1 cellular context compared by ENCODE assay signal in the genomic region with DNA sequence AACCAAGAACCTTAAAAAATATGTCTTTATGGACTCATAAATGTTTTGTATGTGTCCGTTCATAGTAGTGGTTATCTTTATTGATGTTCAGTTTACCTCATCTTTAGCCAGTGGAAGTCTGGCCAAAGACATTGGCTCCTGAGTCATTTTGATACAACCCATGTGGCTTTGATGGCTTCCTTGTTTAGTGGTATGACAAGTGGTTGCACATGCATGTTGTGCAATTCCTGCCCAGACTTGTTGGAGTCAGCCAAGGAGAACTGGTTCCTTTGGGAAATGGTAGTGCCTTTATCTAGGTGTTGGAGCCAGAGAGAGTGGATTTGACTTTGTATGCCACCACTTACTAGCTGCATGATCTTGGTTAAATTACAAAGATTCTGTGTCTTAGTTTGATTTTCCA.
TF ChIP-seq lines count a peak whose summit lies in the region.

No MANE protein-coding gene starts in this region.

TF ChIP-seq in GM23338, 12 proteins besides CTCF, POLR2A, EP300 and RAD21 (continued from another document):
- TF ChIP-seq POLR2AphosphoS5 (IDR thresholded peaks at IDR 0.05; ENCODE audit: low read depth) (no peak), STAT1 (IDR thresholded peaks at IDR 0.05; ENCODE audit: unreplicated experiment) (no peak), EZH2phosphoT487 (IDR thresholded peaks at IDR 0.05; ENCODE audit: unreplicated experiment) (no peak)
